ENCODE assay signal across 28 cellular contexts in the genomic region with DNA sequence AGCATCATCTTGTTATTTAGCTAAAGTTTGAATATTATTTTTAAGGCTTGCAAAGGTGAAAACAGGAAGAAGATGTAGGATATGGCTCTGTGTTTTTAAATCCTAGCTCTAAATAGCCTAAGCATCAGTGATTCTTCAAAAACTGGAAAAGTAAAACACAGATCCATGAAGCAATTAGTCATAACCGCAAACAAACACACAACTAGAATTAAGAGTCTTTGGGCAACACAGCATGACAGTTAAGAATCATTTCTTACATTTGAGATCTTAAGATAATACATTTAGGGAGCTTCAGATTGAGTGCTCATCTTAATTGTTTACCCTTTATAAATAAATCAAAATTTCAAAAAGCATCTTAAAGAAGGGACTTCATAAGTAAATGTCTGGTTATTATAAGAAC.
"Had no signal": no experiment of that assay in that cellular context is flagged by ENCODE, and none has a peak within 500 bp of the region (broad histone marks: within the 10 kb centered on the region; RNA-seq: fewer than 3 reads in every experiment).

No MANE protein-coding gene starts in this region.

- H3K4me2 ChIP-seq: neural progenitor cell had no signal

- DNase-seq: hypothalamus; immature natural killer cell; kidney; left ventricle myocardium inferior; mesendoderm; naive B cell; natural killer cell; nephron progenitor cell; occipital lobe; psoas muscle; right cardiac atrium; stimulated activated CD4-positive, alpha-beta T cell treated with anti-CD3 and anti-CD28 coated beads, Interleukin-12 subunit alpha, Interleukin-12 subunit beta, amount 100 ng/mL, for 4 hours; stimulated activated CD4-positive, alpha-beta T cell treated with anti-CD3 and anti-CD28 coated beads, Interleukin-15, amount 100 ng/mL, for 24 hours; stimulated activated CD4-positive, alpha-beta T cell treated with anti-CD3 and anti-CD28 coated beads, Interleukin-4, amount 100 ng/mL, for 24 hours; stimulated activated naive CD4-positive, alpha-beta T cell; tibial artery; trophoblast cell; upper lobe of right lung had no signal

- FAIRE-seq: urothelium cell line had no signal

- H2AFZ ChIP-seq: neural progenitor cell, parathyroid adenoma had no signal

- H3K4me3 ChIP-seq: left ventricle myocardium inferior, lung, neural progenitor cell, psoas muscle, skin epidermis, suprapubic skin, thoracic aorta, tibial artery, upper lobe of right lung had no signal

- H3K9ac ChIP-seq: neural progenitor cell, parathyroid adenoma had no signal

- H3K36me3 ChIP-seq: neural progenitor cell had no signal

- H3K4me1 ChIP-seq: neural progenitor cell, parathyroid adenoma, psoas muscle, suprapubic skin, upper lobe of right lung had no signal

- H3K27me3 ChIP-seq: neural progenitor cell, neutrophil, suprapubic skin, tibial artery, upper lobe of right lung had no signal

- H3K79me2 ChIP-seq: parathyroid adenoma had no signal

- H3K27ac ChIP-seq: left ventricle myocardium inferior, neural progenitor cell, neutrophil, parathyroid adenoma, psoas muscle, skin epidermis, suprapubic skin, thoracic aorta, tibial artery, upper lobe of right lung had no signal

- ATAC-seq: natural killer cell; psoas muscle; right cardiac atrium; sciatic nerve; stimulated activated effector memory CD8-positive, alpha-beta T cell treated with anti-CD3 and anti-CD28 coated beads, Interleukin-12 subunit alpha, Interleukin-12 subunit beta, amount 100 ng/mL, for 72 hours; upper lobe of right lung had no signal

- H3K9me3 ChIP-seq: left ventricle myocardium inferior, neutrophil, psoas muscle, suprapubic skin, thoracic aorta, tibial artery, upper lobe of right lung had no signal
